24 cellular contexts compared by ENCODE assay signal in genomic region chr9:130815242-130815808, GRCh38. TPM values are rescaled to one million over a fixed set of nuclear protein-coding genes. Genes with fewer than 3 reads are reported as not detected.
DNase-seq lines count a peak whose midpoint lies in the region; ATAC-seq and TF ChIP-seq lines count a peak whose summit lies in the region.
"Had no signal": no experiment of that assay in that cellular context is flagged by ENCODE, and none has a peak within 500 bp of the region (broad histone marks: within the 10 kb centered on the region; RNA-seq: fewer than 3 reads in every experiment).

No MANE protein-coding gene starts in this region.

- H3K9me3 ChIP-seq in SK-N-SH (peaks cover 6% of the 10 kb centered on the region; the same call in 1 of the 2 replicates), stomach smooth muscle (ENCODE audit: control insufficient read depth in 2 of 2, low read length in 2 of 2) (no peaks in the 10 kb centered on the region), body of pancreas (peaks cover 0 to 6% (median 0%) of the 10 kb centered on the region in 3 donors)

- no peak overlapping the region for H2AFZ ChIP-seq in SK-N-SH (ENCODE audit: low read depth)

- POLR2A ChIA-PET in SK-N-SH (lab: Yijun Ruan, JAX), result no interaction called here

- in situ Hi-C loops in brain microvascular endothelial cell (cut with HindIII; ENCODE audit: low pct_ligation_motif_present, low sequenced_read_pairs), result no loop called here

- H3K79me2 ChIP-seq in SK-N-SH (ENCODE audit: insufficient read depth), result peaks cover 7% of the 10 kb centered on the region; the same call in 1 of the 2 replicates

- H3K27ac ChIP-seq in SK-N-SH (ENCODE audit: low read depth in 2 of 2, low read length in 1 of 2) (no peak overlapping the region), brain microvascular endothelial cell (peak overlapping the region; percentile 17), stomach smooth muscle (ENCODE audit: low read length) (peak overlapping the region; percentile 11), body of pancreas (no peak overlapping the region), dorsolateral prefrontal cortex (no peak overlapping the region)
- H3K27ac ChIP-seq: 22Rv1 had no signal

- DNase-seq in SK-N-SH (no peak), brain microvascular endothelial cell (no peak), glomerular visceral epithelial cell (ENCODE audit: extremely low spot score) (peak; percentile 32), body of pancreas (no peak), dorsolateral prefrontal cortex (no peak)
- DNase-seq in stimulated activated naive CD4-positive, alpha-beta T cell (lab: John Stamatoyannopoulos, UW), result no peak
- DNase-seq: activated CD4-positive, alpha-beta memory T cell treated with anti-CD3 and anti-CD28 coated beads for 36 hours; activated CD8-positive, alpha-beta memory T cell treated with anti-CD3 and anti-CD28 coated beads, Interleukin-2, amount 50 U/mL, for 48 hours; activated gamma-delta T cell; CD4-positive, CD25-positive, alpha-beta regulatory T cell; EL; head of caudate nucleus; kidney glomerular epithelial cell; naive thymus-derived CD4-positive, alpha-beta T cell; NCI-H2029 treated with DMSO at 0.1 percent for 48 hours; NCI-H774; right cardiac atrium; RPMI8226; stimulated activated CD4-positive, alpha-beta T cell treated with anti-CD3 and anti-CD28 coated beads, Interleukin-4, amount 100 ng/mL, for 4 hours; T-helper 9 cell; trophoblast cell had no signal

- H3K4me1 ChIP-seq in SK-N-SH (ENCODE audit: control insufficient read depth in 1 of 2, insufficient read depth in 2 of 2, low read depth in 1 of 2, low read length in 1 of 2) (peaks cover 0 to 6% of the 10 kb centered on the region in 2 experiments; a peak in 2 of 4 replicates), stomach smooth muscle (ENCODE audit: control insufficient read depth, insufficient read depth, low read length) (peaks cover 6% of the 10 kb centered on the region), body of pancreas (no peaks in the 10 kb centered on the region)

- TF ChIP-seq CTCF in SK-N-SH (IDR thresholded peaks at IDR 0.05), result no peak
- no peak for TF ChIP-seq CTCF in brain microvascular endothelial cell (IDR thresholded peaks at IDR 0.05; ENCODE audit: low read depth, low read length, missing control alignments)
- TF ChIP-seq CTCF in body of pancreas (IDR thresholded peaks at IDR 0.05), result no peak
- TF ChIP-seq CTCF in dorsolateral prefrontal cortex (IDR thresholded peaks at IDR 0.05 in 54 of 56, conservative IDR thresholded peaks at IDR 0.05 in 2 of 56; ENCODE audit: low read depth in 1 of 56, partially characterized antibody in 56 of 56), result no peak

- CTCF ChIA-PET in SK-N-SH (lab: Yijun Ruan, JAX), result interaction anchor here (0.7 to 1.6 kb wide), 4 partner anchors 13 to 51 kb away, joined by 3 to 6 read pairs (median 4); no protein-coding TSS in a partner anchor

- no peaks in the 10 kb centered on the region for H3K9me2 ChIP-seq in SK-N-SH

- H3K9ac ChIP-seq in SK-N-SH (no peak overlapping the region), stomach smooth muscle (ENCODE audit: low read length in 2 of 2) (no peak overlapping the region)

- no peak for TF ChIP-seq POLR2A in body of pancreas (IDR thresholded peaks at IDR 0.05)

- H3K27me3 ChIP-seq in SK-N-SH (ENCODE audit: insufficient read depth) (no peaks in the 10 kb centered on the region), brain microvascular endothelial cell (replicated peaks) (no peaks in the 10 kb centered on the region), stomach smooth muscle (ENCODE audit: control insufficient read depth in 1 of 2, insufficient read depth in 2 of 2, low read length in 2 of 2) (no peaks in the 10 kb centered on the region), body of pancreas (no peaks in the 10 kb centered on the region), dorsolateral prefrontal cortex (no peaks in the 10 kb centered on the region)

- no peak for TF ChIP-seq RAD21 in SK-N-SH (IDR thresholded peaks at IDR 0.05; ENCODE audit: low read length)

- no peak overlapping the region for H3K4me2 ChIP-seq in SK-N-SH

- intact Hi-C loops in body of pancreas (cut with DNase I) (no loop called here), dorsolateral prefrontal cortex (cut with DNase I) (no loop called here)

- H3K36me3 ChIP-seq in SK-N-SH (replicated peaks in 1 of 2; ENCODE audit: control insufficient read depth in 1 of 2, insufficient read depth in 2 of 2, low read length in 1 of 2) (peaks cover 0 to 6% of the 10 kb centered on the region in 2 experiments), brain microvascular endothelial cell (replicated peaks) (no peaks in the 10 kb centered on the region), stomach smooth muscle (ENCODE audit: control insufficient read depth in 2 of 2, insufficient read depth in 2 of 2, low read length in 2 of 2) (no peaks in the 10 kb centered on the region), body of pancreas (replicated peaks in 1 of 2; ENCODE audit: insufficient read depth in 1 of 2, low read depth in 2 of 2) (no peaks in the 10 kb centered on the region)

- 81% methylated on average over 9 of the region's 9 CpGs for WGBS in SK-N-SH (ENCODE audit: low lambda C conversion rate)
- WGBS in body of pancreas, 2 donors, result 88% methylated on average over 9 of the region's 9 CpGs

- H3K4me3 ChIP-seq in SK-N-SH (ENCODE audit: low read depth in 2 of 2, low read length in 1 of 2) (no peak overlapping the region), brain microvascular endothelial cell (ENCODE audit: low read depth, low read length) (no peak overlapping the region), stomach smooth muscle (ENCODE audit: low read length in 2 of 2) (no peak overlapping the region), body of pancreas (no peak overlapping the region), dorsolateral prefrontal cortex (no peak overlapping the region)

- peaks cover 4% of the 10 kb centered on the region for H3F3A ChIP-seq in SK-N-SH (replicated peaks; ENCODE audit: insufficient read depth)

- no peak for TF ChIP-seq EP300 in SK-N-SH (IDR thresholded peaks at IDR 0.05; ENCODE audit: borderline replicate concordance in 1 of 2, low read depth in 1 of 2, low read length in 1 of 2)

- no peaks in the 10 kb centered on the region for H4K20me1 ChIP-seq in SK-N-SH (ENCODE audit: insufficient read depth)

- ATAC-seq in SK-N-SH treated with all-trans-retinoic acid at 6 μM for 48 hours (peak; percentile 46), body of pancreas (no peak)
- ATAC-seq: naive thymus-derived CD4-positive, alpha-beta T cell; right cardiac atrium had no signal

TF ChIP-seq in SK-N-SH treated with all-trans-retinoic acid at 6 μM for 48 hours, 23 proteins besides CTCF, POLR2A, EP300 and RAD21:
- TF ChIP-seq TOX (CRISPR knock-in tag; IDR thresholded peaks at IDR 0.05; ENCODE audit: borderline replicate concordance), result no peak
- TF ChIP-seq ARNTL (CRISPR knock-in tag; IDR thresholded peaks at IDR 0.05; ENCODE audit: borderline replicate concordance, low read depth), result no peak
- no peak for TF ChIP-seq PPARA (CRISPR knock-in tag; IDR thresholded peaks at IDR 0.05; ENCODE audit: borderline replicate concordance)
- TF ChIP-seq ESRRG (CRISPR knock-in tag; IDR thresholded peaks at IDR 0.05), result no peak
- TF ChIP-seq ZC3H10 (CRISPR knock-in tag; IDR thresholded peaks at IDR 0.05), result no peak

TF ChIP-seq in SK-N-SH, 30 proteins besides CTCF, POLR2A, EP300 and RAD21:
- TF ChIP-seq RFX5 (IDR thresholded peaks at IDR 0.05; ENCODE audit: low read length), result no peak
- no peak for TF ChIP-seq USF2 (IDR thresholded peaks at IDR 0.05; ENCODE audit: borderline replicate concordance, low read depth, low read length)
- TF ChIP-seq FOXM1 (IDR thresholded peaks at IDR 0.05; ENCODE audit: low read depth), result no peak
- no peak for TF ChIP-seq SMC3 (IDR thresholded peaks at IDR 0.05; ENCODE audit: low read depth, low read length)

RNA-seq across cellular contexts. Expression of gene ABL1, which starts 19.7 kb away (rescaled TPM):
- polyA plus RNA-seq in SK-N-SH (2012; rRNA removed), result 23.5 and 24.6 TPM in 2 replicates
- polyA plus RNA-seq in SK-N-SH (2012; cell fraction: cytosol; rRNA removed), result 16.8 and 22.1 TPM in 2 replicates
- 46.2 and 46.5 TPM in 2 replicates for polyA plus RNA-seq in SK-N-SH (2012; cell fraction: nucleus; rRNA removed)
- total RNA-seq in body of pancreas, result 10 to 100 TPM; 23.3 to 29.0 TPM
- total RNA-seq in dorsolateral prefrontal cortex, result 10 to 100 TPM; 32.9 to 97.5 (median 48.2) TPM

Comparison
In these comparisons a context has a peak if more than half of its experiments do, and no peak if none do; other contexts are left out.
1. H3K27ac ChIP-seq: peak in brain microvascular endothelial cell (single experiment) and stomach smooth muscle (single experiment); none in SK-N-SH (0 of 2), body of pancreas (0 of 4) and dorsolateral prefrontal cortex (0 of 59).